In genomic region chr4:6253961-6254360, GRCh38 we compare ENCODE assay signal across 8 cellular contexts. TPM values are rescaled to one million over a fixed set of nuclear protein-coding genes. Genes with fewer than 3 reads are reported as not detected.
"Had no signal": no experiment of that assay in that cellular context is flagged by ENCODE, and none has a peak within 500 bp of the region (broad histone marks: within the 10 kb centered on the region; RNA-seq: fewer than 3 reads in every experiment).

No MANE protein-coding gene starts in this region.

- H3K4me2 ChIP-seq: GM23338, KMS-11 had no signal

- ATAC-seq: GM23338, HepG2 had no signal

- H3K4me3 ChIP-seq: GM23338 had no signal

- DNase-seq: H9, HCEC 1CT, KBM-7 had no signal

- H3K27ac ChIP-seq: HL-60, KMS-11 had no signal

- H3K9ac ChIP-seq: KMS-11 had no signal

RNA-seq across cellular contexts. Expression of gene JAKMIP1, which starts 53.6 kb away (rescaled TPM):
- total RNA-seq: HepG2, HT1080 had no signal
- polyA plus RNA-seq: HepG2 had no signal
